In genomic region chr2:39573276-39573675, GRCh38 we compare ENCODE assay signal across 9 cellular contexts.
"Had no signal": no experiment of that assay in that cellular context is flagged by ENCODE, and none has a peak within 500 bp of the region (broad histone marks: within the 10 kb centered on the region; RNA-seq: fewer than 3 reads in every experiment).

No MANE protein-coding gene starts in this region.

- H3K4me1 ChIP-seq: HAP-1 had no signal

- H2AFZ ChIP-seq: GM23338 had no signal

- H3K36me3 ChIP-seq: HAP-1 had no signal

- H3K4me3 ChIP-seq: GM23338, HAP-1, K562 had no signal

- FAIRE-seq: H1, HTR-8/SVneo, K562 had no signal

- H3K9me3 ChIP-seq: HAP-1 had no signal

- H3K27ac ChIP-seq: HL-60 had no signal

- H3K4me2 ChIP-seq: GM23338 had no signal

- DNase-seq: H7, HFFc6, IMR-90 had no signal
